In the genomic region with DNA sequence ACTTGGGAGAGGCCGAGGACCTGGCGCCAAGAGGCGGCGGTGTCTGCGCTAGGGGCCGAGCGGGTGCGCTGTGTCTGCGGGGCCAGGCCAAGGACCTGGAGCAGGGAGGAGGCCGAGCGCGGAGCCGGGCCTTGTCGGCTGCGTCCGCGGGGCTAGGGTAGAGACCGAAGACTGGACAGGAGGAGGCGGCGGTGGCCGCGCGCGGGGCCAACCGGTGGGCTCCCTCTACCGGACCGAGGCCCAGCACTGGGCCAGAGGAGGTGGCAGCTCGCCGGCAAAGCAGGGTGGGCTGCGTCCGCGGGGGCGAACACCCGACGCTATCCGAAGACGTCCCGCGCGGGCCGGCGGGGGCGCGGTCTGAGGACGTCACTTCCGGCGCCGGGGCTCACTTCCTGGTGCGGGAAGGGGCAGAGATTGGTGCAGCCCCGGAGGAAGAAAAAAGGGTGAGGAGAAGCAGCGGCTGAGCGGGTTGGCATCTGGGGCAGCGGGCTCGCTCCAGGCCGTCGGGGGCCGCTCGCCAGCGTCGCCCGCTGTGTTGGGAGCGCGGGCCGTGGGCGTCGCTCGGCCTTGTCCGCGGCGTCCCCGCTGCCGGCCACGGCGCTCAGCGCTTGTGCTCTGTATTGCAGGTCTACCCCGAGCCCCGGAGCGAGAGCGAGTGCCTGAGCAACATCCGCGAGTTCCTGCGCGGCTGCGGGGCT, we compare ENCODE assay signal across 8 cellular contexts. TPM values are rescaled to one million over a fixed set of nuclear protein-coding genes. Genes with fewer than 3 reads are reported as not detected.
DNase-seq lines count a peak whose midpoint lies in the region; ATAC-seq and TF ChIP-seq lines count a peak whose summit lies in the region.

No MANE protein-coding gene starts in this region.

- H3K36me3 ChIP-seq in duodenal mucosa (ENCODE audit: control insufficient read depth in 1 of 2, insufficient read depth in 2 of 2, low read length in 2 of 2) (no peaks in the 10 kb centered on the region), lower lobe of right lung (no peaks in the 10 kb centered on the region)

- no peak for TF ChIP-seq CTCF in CD4-positive, alpha-beta T cell (IDR thresholded peaks at IDR 0.05)
- TF ChIP-seq CTCF in lower lobe of right lung (IDR thresholded peaks at IDR 0.05) = peak; percentile 21

- peak overlapping the region; percentile 90 to 94 for H3K9ac ChIP-seq in duodenal mucosa (ENCODE audit: low read depth in 1 of 2, low read length in 2 of 2)

- no peaks in the 10 kb centered on the region for H3K27me3 ChIP-seq in CD4-positive, alpha-beta T cell (ENCODE audit: control insufficient read depth, insufficient read depth, low read length)
- H3K27me3 ChIP-seq in duodenal mucosa (ENCODE audit: control insufficient read depth in 1 of 2, insufficient read depth in 2 of 2, low read length in 2 of 2) (peaks cover 0 to 6% of the 10 kb centered on the region in 2 donors), lower lobe of right lung (ENCODE audit: low read depth) (no peaks in the 10 kb centered on the region)

- intact Hi-C loops in CD4-positive, alpha-beta T cell (cut with DNase I, micrococcal nuclease) = loop anchor here (1.0 to 10.0 kb wide), 4 partner anchors 36 to 449 kb away; a partner anchor contains a TSS
- intact Hi-C loops in lower lobe of right lung (cut with DNase I) = no loop called here

- peak; percentile 82 to 95 (median 90) for DNase-seq in CD4-positive, alpha-beta T cell
- DNase-seq in NCI-H82 (lab: John Stamatoyannopoulos, UW) (peak; percentile 95), lower lobe of right lung (peak; percentile 94)
- peak; percentile 93 for DNase-seq in activated CD4-positive, alpha-beta memory T cell treated with anti-CD3 and anti-CD28 coated beads, Interleukin-2, amount 10 ng/mL, durations not matched to agents 7 days and 5 days
- DNase-seq in stimulated activated CD4-positive, alpha-beta T cell treated with anti-CD3 and anti-CD28 coated beads, TNF-alpha, amount 100 ng/mL, for 1 hour (ENCODE audit: low read depth in 3 of 3, low spot score in 1 of 3) = peak; percentile 68 to 96 (median 78)

- peak overlapping the region; percentile 99 for H3K4me3 Mint-ChIP-seq in CD4-positive, alpha-beta T cell
- H3K4me3 Mint-ChIP-seq in activated CD4-positive, alpha-beta memory T cell treated with anti-CD3 and anti-CD28 coated beads, Interleukin-2, amount 10 ng/mL, durations not matched to agents 7 days and 5 days = peak overlapping the region; percentile 89

- peaks cover 39% of the 10 kb centered on the region for H3K4me1 Mint-ChIP-seq in CD4-positive, alpha-beta T cell (ENCODE audit: low read depth)
- H3K4me1 Mint-ChIP-seq in activated CD4-positive, alpha-beta memory T cell treated with anti-CD3 and anti-CD28 coated beads, Interleukin-2, amount 10 ng/mL, durations not matched to agents 7 days and 5 days = peaks cover 27% of the 10 kb centered on the region

- H3K27me3 Mint-ChIP-seq in CD4-positive, alpha-beta T cell = no peaks in the 10 kb centered on the region
- H3K27me3 Mint-ChIP-seq in activated CD4-positive, alpha-beta memory T cell treated with anti-CD3 and anti-CD28 coated beads, Interleukin-2, amount 10 ng/mL, durations not matched to agents 7 days and 5 days = peaks cover 27% of the 10 kb centered on the region

- ATAC-seq in CD4-positive, alpha-beta T cell (ENCODE audit: poor library complexity) = peak; percentile 85
- ATAC-seq in GM19397 (IDR thresholded peaks at IDR 0.05; ENCODE audit: unreplicated experiment) (peak; percentile 88), HG03565 (IDR thresholded peaks at IDR 0.05; ENCODE audit: unreplicated experiment) (peak; percentile 83), lower lobe of right lung (peak; percentile 98)

- peaks cover 14 to 25% of the 10 kb centered on the region in 2 donors for H3K4me1 ChIP-seq in duodenal mucosa (ENCODE audit: control insufficient read depth in 1 of 2, insufficient read depth in 2 of 2, low read length in 2 of 2)
- H3K4me1 ChIP-seq in lower lobe of right lung = peaks cover 42% of the 10 kb centered on the region

- peaks cover 16% of the 10 kb centered on the region for H3K36me3 Mint-ChIP-seq in CD4-positive, alpha-beta T cell (ENCODE audit: low read depth)
- peaks cover 24% of the 10 kb centered on the region for H3K36me3 Mint-ChIP-seq in activated CD4-positive, alpha-beta memory T cell treated with anti-CD3 and anti-CD28 coated beads, Interleukin-2, amount 10 ng/mL, durations not matched to agents 7 days and 5 days (ENCODE audit: low read depth)

- peak overlapping the region; percentile 62 for H3K27ac ChIP-seq in CD4-positive, alpha-beta T cell (ENCODE audit: low read depth, low read length)
- H3K27ac ChIP-seq in duodenal mucosa (ENCODE audit: low read depth, low read length) (peak overlapping the region; percentile 96), lower lobe of right lung (peak overlapping the region; percentile 97)

- peak overlapping the region; percentile 93 for H3K27ac Mint-ChIP-seq in CD4-positive, alpha-beta T cell
- peak overlapping the region; percentile 91 for H3K27ac Mint-ChIP-seq in activated CD4-positive, alpha-beta memory T cell treated with anti-CD3 and anti-CD28 coated beads, Interleukin-2, amount 10 ng/mL, durations not matched to agents 7 days and 5 days

- POLR2A ChIA-PET in CD4-positive, alpha-beta T cell (lab: Charles Lee) = interaction anchor here (0.6 to 1.0 kb wide), 3 partner anchors 28 to 50 kb away, joined by 3 to 8 read pairs (median 5); no protein-coding TSS in a partner anchor
- POLR2A ChIA-PET in activated CD4-positive, alpha-beta memory T cell treated with anti-CD3 and anti-CD28 coated beads, Interleukin-2, amount 10 ng/mL, durations not matched to agents 7 days and 5 days (lab: Charles Lee) = interaction anchor here (0.6 to 1.5 kb wide), 3 partner anchors 24 to 40 kb away, joined by 3 to 6 read pairs (median 4); no protein-coding TSS in a partner anchor

- no peaks in the 10 kb centered on the region for H3K9me3 ChIP-seq in CD4-positive, alpha-beta T cell (ENCODE audit: control insufficient read depth, low read length)
- no peaks in the 10 kb centered on the region for H3K9me3 ChIP-seq in duodenal mucosa (ENCODE audit: control insufficient read depth in 1 of 2, low read length in 2 of 2)
- no peaks in the 10 kb centered on the region for H3K9me3 ChIP-seq in lower lobe of right lung

- H3K4me3 ChIP-seq in duodenal mucosa (ENCODE audit: low read depth in 1 of 2, low read length in 2 of 2) = peak overlapping the region; percentile 90 to 94
- H3K4me3 ChIP-seq in lower lobe of right lung = peak overlapping the region; percentile 86

- CTCF ChIA-PET in CD4-positive, alpha-beta T cell (lab: Charles Lee) = no interaction called here
- CTCF ChIA-PET in activated CD4-positive, alpha-beta memory T cell treated with anti-CD3 and anti-CD28 coated beads, Interleukin-2, amount 10 ng/mL, durations not matched to agents 7 days and 5 days (lab: Charles Lee) = no interaction called here

- H3K9me3 Mint-ChIP-seq in CD4-positive, alpha-beta T cell = no peaks in the 10 kb centered on the region
- H3K9me3 Mint-ChIP-seq in activated CD4-positive, alpha-beta memory T cell treated with anti-CD3 and anti-CD28 coated beads, Interleukin-2, amount 10 ng/mL, durations not matched to agents 7 days and 5 days = no peaks in the 10 kb centered on the region

RNA-seq across cellular contexts. Expression of a gene that starts 38.3 kb away (rescaled TPM):
- total RNA-seq in CD4-positive, alpha-beta T cell = 100 to 1,000 TPM; 144 to 150 TPM
- total RNA-seq in activated CD4-positive, alpha-beta memory T cell treated with anti-CD3 and anti-CD28 coated beads, Interleukin-2, amount 10 ng/mL, durations not matched to agents 7 days and 5 days = 10 to 100 TPM; 67.9 to 68.9 TPM
- 63.7 TPM for total RNA-seq in lower lobe of right lung

Comparison
In these comparisons a context has a peak if more than half of its experiments do, and no peak if none do; other contexts are left out.
1. Peak in every context shown above with its lines: DNase-seq, ATAC-seq, H3K4me3 ChIP-seq and H3K27ac ChIP-seq.